1 cellular context compared by ENCODE assay signal in genomic region chr16:66455970-66456369, GRCh38.
TF ChIP-seq lines count a peak whose summit lies in the region.

No MANE protein-coding gene starts in this region.

TF ChIP-seq in HepG2, 621 proteins besides CTCF, POLR2A, EP300 and RAD21:
- no peak for TF ChIP-seq POGK (CRISPR knock-in tag; conservative IDR thresholded peaks at IDR 0.05)
- peak; percentile 28; the same call in 1 of the 2 replicates for TF ChIP-seq ARID5B (CRISPR knock-in tag; IDR thresholded peaks at IDR 0.05)
- TF ChIP-seq ZFP82 (CRISPR knock-in tag; IDR thresholded peaks at IDR 0.05; ENCODE audit: borderline replicate concordance): no peak
- TF ChIP-seq HNF1A (IDR thresholded peaks at IDR 0.05; ENCODE audit: low read depth): no peak
- TF ChIP-seq HNF1A (CRISPR knock-in tag; IDR thresholded peaks at IDR 0.05; ENCODE audit: borderline replicate concordance): peak; percentile 40; the same call in 1 of the 2 replicates
- peak; percentile 46 for TF ChIP-seq BCL6 (CRISPR knock-in tag; IDR thresholded peaks at IDR 0.05)
- peak; percentile 68 for TF ChIP-seq RARA (CRISPR knock-in tag; IDR thresholded peaks at IDR 0.05)
